In genomic region chr13:113584205-113584869, GRCh38 we compare ENCODE assay signal across 8 cellular contexts. TPM values are rescaled to one million over a fixed set of nuclear protein-coding genes. Genes with fewer than 3 reads are reported as not detected.
DNase-seq lines count a peak whose midpoint lies in the region; ATAC-seq and TF ChIP-seq lines count a peak whose summit lies in the region.

A gene with protein sequence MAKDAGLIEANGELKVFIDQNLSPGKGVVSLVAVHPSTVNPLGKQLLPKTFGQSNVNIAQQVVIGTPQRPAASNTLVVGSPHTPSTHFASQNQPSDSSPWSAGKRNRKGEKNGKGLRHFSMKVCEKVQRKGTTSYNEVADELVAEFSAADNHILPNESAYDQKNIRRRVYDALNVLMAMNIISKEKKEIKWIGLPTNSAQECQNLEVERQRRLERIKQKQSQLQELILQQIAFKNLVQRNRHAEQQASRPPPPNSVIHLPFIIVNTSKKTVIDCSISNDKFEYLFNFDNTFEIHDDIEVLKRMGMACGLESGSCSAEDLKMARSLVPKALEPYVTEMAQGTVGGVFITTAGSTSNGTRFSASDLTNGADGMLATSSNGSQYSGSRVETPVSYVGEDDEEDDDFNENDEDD (plus strand): TSS chr13:113584753. CDS start chr13:113585838, 1,085 bp downstream.

- TF ChIP-seq CTCF in H9 (conservative IDR thresholded peaks at IDR 0.05) (no peak), foreskin keratinocyte (conservative IDR thresholded peaks at IDR 0.05) (no peak), neural progenitor cell (IDR thresholded peaks at IDR 0.05) (no peak), suprapubic skin (IDR thresholded peaks at IDR 0.05) (no peak)

- peak within 1 kb of the TSS; percentile 81 to 91 for H3K4me3 Mint-ChIP-seq in H9
- H3K4me3 Mint-ChIP-seq in neural progenitor cell: peak within 1 kb of the TSS; percentile 96

- H3K4ac ChIP-seq in H9 (ENCODE audit: low read depth, low read length): no peak within 1 kb of the TSS

- H3K27ac Mint-ChIP-seq in H9 (peak within 1 kb of the TSS in 1 of 3 experiments; percentile 87; a peak in 4 of 7 replicates), neural progenitor cell (peak within 1 kb of the TSS; percentile 91)

- no peak within 1 kb of the TSS for H3K56ac ChIP-seq in H9 (ENCODE audit: insufficient read length, low read depth, low read length)

- H3K9me3 Mint-ChIP-seq in H9: peaks cover 0 to 2% of the 10 kb centered on the region in 2 experiments; a peak in 1 of 5 replicates
- peaks cover 2% of the 10 kb centered on the region for H3K9me3 Mint-ChIP-seq in neural progenitor cell

- no peak within 1 kb of the TSS for H2AFZ ChIP-seq in H9 (ENCODE audit: low read length)
- H2AFZ ChIP-seq in neural progenitor cell (replicated peaks): peak within 1 kb of the TSS; percentile 79

- no peak within 1 kb of the TSS for H2AK5ac ChIP-seq in H9 (ENCODE audit: insufficient read length, low read length)

- H3K14ac ChIP-seq in H9 (ENCODE audit: insufficient read depth, low read length): peak within 1 kb of the TSS; percentile 41

- H2BK5ac ChIP-seq in H9 (ENCODE audit: insufficient read length, low read length): no peak within 1 kb of the TSS

- no peaks in the 10 kb centered on the region for H3K23me2 ChIP-seq in H9 (ENCODE audit: insufficient read length, low read depth, low read length, poor library complexity, severe bottlenecking)

- peaks cover 20 to 23% of the 10 kb centered on the region in 2 experiments for H3K4me1 Mint-ChIP-seq in H9
- H3K4me1 Mint-ChIP-seq in neural progenitor cell: peaks cover 22% of the 10 kb centered on the region

- H4K5ac ChIP-seq in H9 (ENCODE audit: insufficient read length, low read depth, low read length): no peak within 1 kb of the TSS

- peak within 1 kb of the TSS; percentile 78 for H3K4me3 ChIP-seq in neural progenitor cell
- peak within 1 kb of the TSS; percentile 69 for H3K4me3 ChIP-seq in suprapubic skin

- no peak within 1 kb of the TSS for H2BK20ac ChIP-seq in H9 (ENCODE audit: low read depth, low read length, poor library complexity, severe bottlenecking)

- H3K9ac ChIP-seq in H9 (ENCODE audit: extremely low read depth, insufficient read length, low read length): peak within 1 kb of the TSS; percentile 33
- H3K9ac ChIP-seq in neural progenitor cell: peak within 1 kb of the TSS; percentile 49

- H3F3A ChIP-seq in neural progenitor cell (ENCODE audit: low read depth): peaks cover 28% of the 10 kb centered on the region

- H3K79me2 ChIP-seq in H9 (ENCODE audit: insufficient read depth, low read length) (peaks cover 22% of the 10 kb centered on the region; the same call in 1 of the 2 replicates), neural progenitor cell (ENCODE audit: low read depth) (peaks cover 42% of the 10 kb centered on the region)

- H3K18ac ChIP-seq in H9 (ENCODE audit: insufficient read length, low read depth, low read length): peak within 1 kb of the TSS; percentile 11

- H3K36me3 ChIP-seq in neural progenitor cell (no peaks in the 10 kb centered on the region), suprapubic skin (peaks cover 6% of the 10 kb centered on the region)

- H4K8ac ChIP-seq in H9 (replicated peaks; ENCODE audit: insufficient read length, low read depth, low read length): no peak within 1 kb of the TSS

- no peaks in the 10 kb centered on the region for H3K27me3 ChIP-seq in H9 (ENCODE audit: insufficient read depth, low read length)
- no peaks in the 10 kb centered on the region for H3K27me3 ChIP-seq in foreskin keratinocyte
- no peaks in the 10 kb centered on the region for H3K27me3 ChIP-seq in neural progenitor cell
- no peaks in the 10 kb centered on the region for H3K27me3 ChIP-seq in suprapubic skin

- no peak within 1 kb of the TSS for H3K23ac ChIP-seq in H9 (ENCODE audit: insufficient read length, low read depth, low read length)

- no peak within 1 kb of the TSS for H2BK15ac ChIP-seq in H9 (ENCODE audit: low read depth, low read length)

- H2BK12ac ChIP-seq in H9 (ENCODE audit: insufficient read length, low read depth, low read length): no peak within 1 kb of the TSS

- H3K27ac ChIP-seq in H9 (ENCODE audit: insufficient read length, low read depth, low read length): no peak within 1 kb of the TSS
- peak within 1 kb of the TSS; percentile 74 for H3K27ac ChIP-seq in foreskin keratinocyte
- H3K27ac ChIP-seq in neural progenitor cell: no peak within 1 kb of the TSS
- H3K27ac ChIP-seq in suprapubic skin: no peak within 1 kb of the TSS

- peak; percentile 97 for DNase-seq in GM03348 (ENCODE audit: low spot score)
- peak; percentile 77 for DNase-seq in H9
- DNase-seq in LoVo (ENCODE audit: low spot score): peak; percentile 79
- DNase-seq in SHP77 (lab: John Stamatoyannopoulos, UW): peak; percentile 92 to 94
- peak; percentile 12 for DNase-seq in activated gamma-delta T cell treated with anti-CD3 and anti-CD28 coated beads, Interleukin-2, amount 50 U/mL, for 16 hours (ENCODE audit: low read depth)
- DNase-seq in foreskin keratinocyte: peak; percentile 49 to 68
- peak; percentile 92 for DNase-seq in neural progenitor cell (ENCODE audit: low spot score)
- peak; percentile 68 to 76 for DNase-seq in suprapubic skin (ENCODE audit: low spot score in 2 of 2)

- H3K27me3 Mint-ChIP-seq in H9 (ENCODE audit: low read depth) (no peaks in the 10 kb centered on the region), neural progenitor cell (ENCODE audit: insufficient read depth, low read depth) (peaks cover 11% of the 10 kb centered on the region)

- H3K4me1 ChIP-seq in H9 (ENCODE audit: insufficient read depth, low read length): peaks cover 3% of the 10 kb centered on the region; the same call in 1 of the 2 replicates
- no peaks in the 10 kb centered on the region for H3K4me1 ChIP-seq in foreskin keratinocyte
- peaks cover 11% of the 10 kb centered on the region for H3K4me1 ChIP-seq in neural progenitor cell
- H3K4me1 ChIP-seq in suprapubic skin: peaks cover 19% of the 10 kb centered on the region

- H4K91ac ChIP-seq in H9 (ENCODE audit: insufficient read length, low read depth, low read length): no peak within 1 kb of the TSS

- peaks cover 10% of the 10 kb centered on the region for H3K79me1 ChIP-seq in H9 (ENCODE audit: insufficient read depth, low read depth, low read length, poor library complexity, severe bottlenecking)

- TF ChIP-seq POLR2A in suprapubic skin (IDR thresholded peaks at IDR 0.05): peak in 1 of 2 donors; percentile 35

- peak within 1 kb of the TSS; percentile 64 for H3K4me2 ChIP-seq in H9 (ENCODE audit: insufficient read depth, insufficient read length, low read length)
- peak within 1 kb of the TSS; percentile 98 for H3K4me2 ChIP-seq in neural progenitor cell

- H4K20me1 ChIP-seq in H9 (ENCODE audit: control insufficient read depth, insufficient read depth, insufficient read length) (no peaks in the 10 kb centered on the region), neural progenitor cell (ENCODE audit: low read depth) (peaks cover 39% of the 10 kb centered on the region)

- H3T11ph ChIP-seq in H9 (ENCODE audit: low read length): no peak within 1 kb of the TSS

- no CpG with 5 or more reads among the region's 92 CpGs for whole genome bisulfite sequencing in H9 (ENCODE audit: extremely low coverage, insufficient read length, low lambda C conversion rate)
- WGBS in suprapubic skin: 20% methylated on average over 8 of the region's 92 CpGs

- H3K36me3 Mint-ChIP-seq in H9 (ENCODE audit: insufficient read depth in 1 of 3, low read depth in 3 of 3) (peaks cover 24 to 38% (median 27%) of the 10 kb centered on the region in 3 experiments), neural progenitor cell (peaks cover 29% of the 10 kb centered on the region)

- TF ChIP-seq EP300 in suprapubic skin (IDR thresholded peaks at IDR 0.05): no peak

- peak; percentile 84 for ATAC-seq in foreskin keratinocyte

- no peak within 1 kb of the TSS for H2BK120ac ChIP-seq in H9 (ENCODE audit: low read depth, low read length, poor library complexity, severe bottlenecking)

- no peaks in the 10 kb centered on the region for H3K9me3 ChIP-seq in H9 (ENCODE audit: control insufficient read depth, low read depth, low read length)
- no peaks in the 10 kb centered on the region for H3K9me3 ChIP-seq in neural progenitor cell (ENCODE audit: low read depth)
- no peaks in the 10 kb centered on the region for H3K9me3 ChIP-seq in suprapubic skin

RNA-seq across cellular contexts. Expression of the gene that starts here (rescaled TPM):
- total RNA-seq in H9 (2021) (109 and 111 TPM in 2 replicates), foreskin keratinocyte (145 and 167 TPM in 2 replicates), neural progenitor cell (ENCODE audit: low replicate concordance) (57.5 and 88.6 TPM in 2 replicates), suprapubic skin (10 to 100 TPM; 47.5 to 63.3 (median 52.0) TPM)
- 89.0 and 114 TPM in 2 replicates for polyA plus RNA-seq in foreskin keratinocyte

Comparison
In these comparisons a context has a peak if more than half of its experiments do, and no peak if none do; other contexts are left out.
1. DNase-seq: peak in every context shown above with its lines; median percentile 97 in GM03348; 93 in SHP77; 92 in neural progenitor cell; 79 in LoVo; 77 in H9; 72 in suprapubic skin; 58 in foreskin keratinocyte; 12 in activated gamma-delta T cell treated with anti-CD3 and anti-CD28 coated beads, Interleukin-2, amount 50 U/mL, for 16 hours.